In genomic region chr6:12228447-12229146, GRCh38 we compare ENCODE assay signal across 1 cellular context.
TF ChIP-seq lines count a peak whose summit lies in the region.

No MANE protein-coding gene starts in this region.

TF ChIP-seq in HepG2, 621 proteins besides CTCF, POLR2A, EP300 and RAD21 (continued from another document):
- TF ChIP-seq HIC2 (CRISPR knock-in tag; IDR thresholded peaks at IDR 0.05; ENCODE audit: low read depth) = no peak
- peak; percentile 69 for TF ChIP-seq BCL6 (CRISPR knock-in tag; IDR thresholded peaks at IDR 0.05)
- peak; percentile 49; the same call in 1 of the 2 replicates for TF ChIP-seq ZNF263 (CRISPR knock-in tag; IDR thresholded peaks at IDR 0.05)
- no peak for TF ChIP-seq HNRNPH1 (optimal IDR thresholded peaks at IDR 0.05; ENCODE audit: low read depth, low read length)
- TF ChIP-seq ZNF367 (CRISPR knock-in tag; IDR thresholded peaks at IDR 0.05; ENCODE audit: borderline replicate concordance) = no peak
- TF ChIP-seq NRL (CRISPR knock-in tag; IDR thresholded peaks at IDR 0.05; ENCODE audit: borderline replicate concordance) = no peak
- peak; percentile 49; the same call in 1 of the 2 replicates for TF ChIP-seq ARID5B (CRISPR knock-in tag; IDR thresholded peaks at IDR 0.05)
- TF ChIP-seq ZNF567 (CRISPR knock-in tag; IDR thresholded peaks at IDR 0.05; ENCODE audit: borderline replicate concordance) = no peak
- peak; percentile 59 for TF ChIP-seq PAXIP1 (CRISPR knock-in tag; conservative IDR thresholded peaks at IDR 0.05)
- TF ChIP-seq HDAC2 (CRISPR knock-in tag; IDR thresholded peaks at IDR 0.05) = no peak
- no peak for TF ChIP-seq DRAP1 (CRISPR knock-in tag; IDR thresholded peaks at IDR 0.05)
- no peak for TF ChIP-seq ZNF7 (CRISPR knock-in tag; IDR thresholded peaks at IDR 0.05)
- TF ChIP-seq MLXIP (CRISPR knock-in tag; IDR thresholded peaks at IDR 0.05; ENCODE audit: borderline replicate concordance) = no peak
- no peak for TF ChIP-seq ZBTB34 (CRISPR knock-in tag; IDR thresholded peaks at IDR 0.05)
- TF ChIP-seq BRCA1 (CRISPR knock-in tag; IDR thresholded peaks at IDR 0.05) = no peak
- no peak for TF ChIP-seq ZNF672 (CRISPR knock-in tag; IDR thresholded peaks at IDR 0.05)
- peak; percentile 92 for TF ChIP-seq RARA (CRISPR knock-in tag; IDR thresholded peaks at IDR 0.05)
- TF ChIP-seq MTERF4 (CRISPR knock-in tag; IDR thresholded peaks at IDR 0.05) = 0 out of 2 replicates have a peak, but pooled peaks have one; percentile 28
- 0 out of 2 replicates have a peak, but pooled peaks have one; percentile 29 for TF ChIP-seq ARNTL (CRISPR knock-in tag; IDR thresholded peaks at IDR 0.05)
- no peak for TF ChIP-seq ZNF512B (CRISPR knock-in tag; IDR thresholded peaks at IDR 0.05; ENCODE audit: borderline replicate concordance)
- TF ChIP-seq ZNF543 (CRISPR knock-in tag; IDR thresholded peaks at IDR 0.05) = no peak
- TF ChIP-seq ZNF501 (CRISPR knock-in tag; IDR thresholded peaks at IDR 0.05) = 0 out of 2 replicates have a peak, but pooled peaks have one; percentile 33
- TF ChIP-seq ZBTB42 (CRISPR knock-in tag; IDR thresholded peaks at IDR 0.05) = no peak
- 0 out of 2 replicates have a peak, but pooled peaks have one; percentile 25 for TF ChIP-seq HOXA3 (CRISPR knock-in tag; IDR thresholded peaks at IDR 0.05)
- TF ChIP-seq CEBPG (CRISPR knock-in tag; IDR thresholded peaks at IDR 0.05) = peak; percentile 64
- TF ChIP-seq ZNF446 (CRISPR knock-in tag; IDR thresholded peaks at IDR 0.05) = no peak
- TF ChIP-seq ZNF224 (CRISPR knock-in tag; IDR thresholded peaks at IDR 0.05) = no peak
- no peak for TF ChIP-seq SP4 (CRISPR knock-in tag; IDR thresholded peaks at IDR 0.05)
- 0 out of 2 replicates have a peak, but pooled peaks have one; percentile 23 for TF ChIP-seq POGZ (CRISPR knock-in tag; IDR thresholded peaks at IDR 0.05)
- no peak for TF ChIP-seq ZSCAN31 (CRISPR knock-in tag; IDR thresholded peaks at IDR 0.05; ENCODE audit: low read depth)
- TF ChIP-seq HMG20A (CRISPR knock-in tag; IDR thresholded peaks at IDR 0.05; ENCODE audit: borderline replicate concordance) = 0 out of 2 replicates have a peak, but pooled peaks have one; percentile 16
- peak; percentile 27; the same call in 1 of the 2 replicates for TF ChIP-seq NR2F6 (IDR thresholded peaks at IDR 0.05)
- TF ChIP-seq NR2F6 (CRISPR knock-in tag; IDR thresholded peaks at IDR 0.05) = no peak
- no peak for TF ChIP-seq SOX6 (IDR thresholded peaks at IDR 0.05)
- peak; percentile 43; the same call in 1 of the 2 replicates for TF ChIP-seq SOX6 (CRISPR knock-in tag; IDR thresholded peaks at IDR 0.05)
